20 cellular contexts compared by ENCODE assay signal in genomic region chr11:3035333-3035732, GRCh38.
"Had no signal": no experiment of that assay in that cellular context is flagged by ENCODE, and none has a peak within 500 bp of the region (broad histone marks: within the 10 kb centered on the region; RNA-seq: fewer than 3 reads in every experiment).

No MANE protein-coding gene starts in this region.

- H3K27ac Mint-ChIP-seq: activated CD4-positive, alpha-beta T cell treated with anti-CD3 and anti-CD28 coated beads, Interleukin-2, amount 10 ng/mL, durations not matched to agents 24 days and 14 days; progenitor cell of endocrine pancreas; stimulated activated naive CD8-positive, alpha-beta T cell treated with anti-CD3 and anti-CD28 coated beads, Interleukin-15, amount 100 ng/mL, for 72 hours had no signal

- H2AFZ ChIP-seq: hepatocyte had no signal

- H3K27ac ChIP-seq: hepatocyte, suprapubic skin, transverse colon, vagina had no signal

- DNase-seq: activated CD4-positive, alpha-beta T cell treated with anti-CD3 and anti-CD28 coated beads, Interleukin-2, amount 10 ng/mL, durations not matched to agents 24 days and 14 days; activated CD4-positive, CD25-positive, alpha-beta regulatory T cell; activated CD8-positive, alpha-beta T cell treated with anti-CD3 and anti-CD28 coated beads, Interleukin-2, amount 10 ng/mL, durations not matched to agents 7 days and 5 days; activated naive CD4-positive, alpha-beta T cell treated with anti-CD3 and anti-CD28 coated beads, Interleukin-2, amount 10 ng/mL, durations not matched to agents 7 days and 5 days; activated T-cell treated with anti-CD3 and anti-CD28 coated beads, Interleukin-2, amount 50 U/mL, for 24 hours; cerebellar nuclear complex; dermis blood vessel endothelial cell; effector memory CD8-positive, alpha-beta T cell; lower lobe of right lung; midbrain; stimulated activated CD4-positive, alpha-beta T cell treated with anti-CD3 and anti-CD28 coated beads, Interleukin-2, amount 100 ng/mL, for 24 hours; stimulated activated naive CD8-positive, alpha-beta T cell treated with anti-CD3 and anti-CD28 coated beads, Interleukin-15, amount 100 ng/mL, for 72 hours; T-helper 9 cell; transverse colon had no signal

- H3K27me3 ChIP-seq: hepatocyte, right atrium auricular region, suprapubic skin, transverse colon, vagina had no signal

- H3K79me2 ChIP-seq: hepatocyte had no signal

- H3K4me3 ChIP-seq: hepatocyte, lower lobe of right lung, right atrium auricular region, suprapubic skin, transverse colon, vagina had no signal

- ATAC-seq: activated CD8-positive, alpha-beta T cell treated with anti-CD3 and anti-CD28 coated beads, Interleukin-2, amount 10 ng/mL, durations not matched to agents 7 days and 5 days; effector memory CD8-positive, alpha-beta T cell; lower lobe of right lung; stimulated activated naive CD8-positive, alpha-beta T cell treated with anti-CD3 and anti-CD28 coated beads, Interleukin-15, amount 100 ng/mL, for 72 hours had no signal

- H3K9me3 ChIP-seq: lower lobe of right lung, right atrium auricular region, suprapubic skin, transverse colon, vagina had no signal

- H3K9me3 Mint-ChIP-seq: activated CD4-positive, alpha-beta T cell treated with anti-CD3 and anti-CD28 coated beads, Interleukin-2, amount 10 ng/mL, durations not matched to agents 24 days and 14 days; activated naive CD4-positive, alpha-beta T cell treated with anti-CD3 and anti-CD28 coated beads, Interleukin-2, amount 10 ng/mL, durations not matched to agents 7 days and 5 days; activated T-cell treated with anti-CD3 and anti-CD28 coated beads, Interleukin-2, amount 50 U/mL, for 24 hours; effector memory CD8-positive, alpha-beta T cell; neural crest cell; stimulated activated naive CD8-positive, alpha-beta T cell treated with anti-CD3 and anti-CD28 coated beads, Interleukin-15, amount 100 ng/mL, for 72 hours had no signal

- H3K27me3 Mint-ChIP-seq: activated CD4-positive, alpha-beta T cell treated with anti-CD3 and anti-CD28 coated beads, Interleukin-2, amount 10 ng/mL, durations not matched to agents 24 days and 14 days; activated naive CD4-positive, alpha-beta T cell treated with anti-CD3 and anti-CD28 coated beads, Interleukin-2, amount 10 ng/mL, durations not matched to agents 7 days and 5 days; activated T-cell treated with anti-CD3 and anti-CD28 coated beads, Interleukin-2, amount 50 U/mL, for 24 hours; effector memory CD8-positive, alpha-beta T cell; progenitor cell of endocrine pancreas; stimulated activated naive CD8-positive, alpha-beta T cell treated with anti-CD3 and anti-CD28 coated beads, Interleukin-15, amount 100 ng/mL, for 72 hours had no signal

- H3K4me3 Mint-ChIP-seq: activated CD4-positive, alpha-beta T cell treated with anti-CD3 and anti-CD28 coated beads, Interleukin-2, amount 10 ng/mL, durations not matched to agents 24 days and 14 days; activated CD8-positive, alpha-beta T cell treated with anti-CD3 and anti-CD28 coated beads, Interleukin-2, amount 10 ng/mL, durations not matched to agents 7 days and 5 days; activated naive CD4-positive, alpha-beta T cell treated with anti-CD3 and anti-CD28 coated beads, Interleukin-2, amount 10 ng/mL, durations not matched to agents 7 days and 5 days; activated T-cell treated with anti-CD3 and anti-CD28 coated beads, Interleukin-2, amount 50 U/mL, for 24 hours; effector memory CD8-positive, alpha-beta T cell; neural crest cell; stimulated activated naive CD8-positive, alpha-beta T cell treated with anti-CD3 and anti-CD28 coated beads, Interleukin-15, amount 100 ng/mL, for 72 hours had no signal

- H3K4me2 ChIP-seq: hepatocyte had no signal
